Comparison of ENCODE assay signal across 1 cellular context in genomic region chr5:123423278-123424149, GRCh38.
TF ChIP-seq lines count a peak whose summit lies in the region.

TSS of gene CEP120 (minus strand) at chr5:123423403. CDS start at chr5:123422998, 405 bp downstream.

TF ChIP-seq in GM12878, 131 proteins besides CTCF, POLR2A, EP300 and RAD21 (continued from another document and continues in another):
- TF ChIP-seq IRF3 (IDR thresholded peaks at IDR 0.05) = no peak
- TF ChIP-seq BCL11A (IDR thresholded peaks at IDR 0.05; ENCODE audit: low read depth, low read length) = peak; percentile 56
- TF ChIP-seq NR2C2 (IDR thresholded peaks at IDR 0.05; ENCODE audit: borderline replicate concordance, control insufficient read depth, insufficient read length, low read depth) = no peak
- TF ChIP-seq TCF7 (IDR thresholded peaks at IDR 0.05; ENCODE audit: borderline replicate concordance) = no peak
- no peak for TF ChIP-seq REST (IDR thresholded peaks at IDR 0.05; ENCODE audit: low read depth, low read length)
- no peak for TF ChIP-seq JUND (IDR thresholded peaks at IDR 0.05; ENCODE audit: low read depth, low read length)
- peak; percentile 78; the same call in 1 of the 2 replicates for TF ChIP-seq MLLT1 (IDR thresholded peaks at IDR 0.05)
- TF ChIP-seq JUNB (IDR thresholded peaks at IDR 0.05) = peak; percentile 72
- TF ChIP-seq RUNX3 (IDR thresholded peaks at IDR 0.05; ENCODE audit: low read length) = peak; percentile 32; the same call in 1 of the 2 replicates
- TF ChIP-seq ZBED1 (IDR thresholded peaks at IDR 0.05; ENCODE audit: borderline replicate concordance) = no peak
- TF ChIP-seq USF1 (IDR thresholded peaks at IDR 0.05; ENCODE audit: borderline replicate concordance, extremely low read length, insufficient read depth, low read depth, low read length) = no peak
- TF ChIP-seq BACH1 (IDR thresholded peaks at IDR 0.05; ENCODE audit: borderline replicate concordance) = peak; percentile 73; the same call in 1 of the 2 replicates
- no peak for TF ChIP-seq CBFB (IDR thresholded peaks at IDR 0.05; ENCODE audit: low read depth)
- peak; percentile 36 for TF ChIP-seq SP1 (IDR thresholded peaks at IDR 0.05; ENCODE audit: low read depth, low read length)
- peak; percentile 59; the same call in 1 of the 2 replicates for TF ChIP-seq NR2F1 (conservative IDR thresholded peaks at IDR 0.05)
- TF ChIP-seq CUX1 (IDR thresholded peaks at IDR 0.05; ENCODE audit: insufficient replicate concordance, low read depth, low read length) = no peak
- TF ChIP-seq LARP7 (IDR thresholded peaks at IDR 0.05) = no peak; the same call in 1 of the 2 replicates
- TF ChIP-seq BHLHE40 (IDR thresholded peaks at IDR 0.05; ENCODE audit: borderline replicate concordance in 1 of 2, low read depth in 2 of 2, low read length in 1 of 2) = peak; percentile 62 to 75; a peak in 3 of 4 replicates
- TF ChIP-seq CHD2 (IDR thresholded peaks at IDR 0.05; ENCODE audit: borderline replicate concordance, low read depth, low read length) = peak; percentile 75
- TF ChIP-seq RELB (IDR thresholded peaks at IDR 0.05; ENCODE audit: low read depth) = peak; percentile 77
- TF ChIP-seq CBX5 (IDR thresholded peaks at IDR 0.05; ENCODE audit: low read depth) = peak; percentile 93
- TF ChIP-seq FOXM1 (IDR thresholded peaks at IDR 0.05; ENCODE audit: low read depth, low read length) = peak; percentile 42
- 0 out of 4 replicates have a peak, but pooled peaks of 1 of the 2 experiments have one; percentile 20 for TF ChIP-seq SRF (IDR thresholded peaks at IDR 0.05; ENCODE audit: low read depth in 2 of 2, low read length in 2 of 2)
- TF ChIP-seq IKZF2 (IDR thresholded peaks at IDR 0.05) = peak in 1 of 2 experiments; percentile 65; a peak in 2 of 4 replicates
- TF ChIP-seq PBX3 (IDR thresholded peaks at IDR 0.05; ENCODE audit: insufficient replicate concordance, low read depth, low read length) = peak; percentile 10
- no peak for TF ChIP-seq ZNF592 (IDR thresholded peaks at IDR 0.05)
- no peak for TF ChIP-seq CHD1 (IDR thresholded peaks at IDR 0.05; ENCODE audit: low read depth, low read length)
- peak; percentile 91 for TF ChIP-seq GATAD2B (conservative IDR thresholded peaks at IDR 0.05; ENCODE audit: low read depth)
- peak; percentile 29; the same call in 1 of the 2 replicates for TF ChIP-seq NR2C1 (IDR thresholded peaks at IDR 0.05)
- TF ChIP-seq ATF2 (IDR thresholded peaks at IDR 0.05; ENCODE audit: low read length) = peak; percentile 96
- no peak for TF ChIP-seq EED (IDR thresholded peaks at IDR 0.05; ENCODE audit: low read depth)
- no peak for TF ChIP-seq TCF3 (IDR thresholded peaks at IDR 0.05; ENCODE audit: borderline replicate concordance, insufficient read depth, low read depth, low read length)
- peak; percentile 80; the same call in 1 of the 2 replicates for TF ChIP-seq SIN3A (IDR thresholded peaks at IDR 0.05; ENCODE audit: low read depth, low read length)
- TF ChIP-seq RAD51 (IDR thresholded peaks at IDR 0.05) = peak; percentile 96
